25 cellular contexts compared by ENCODE assay signal in genomic region chr2:9660781-9661180, GRCh38.
"Had no signal": no experiment of that assay in that cellular context is flagged by ENCODE, and none has a peak within 500 bp of the region (broad histone marks: within the 10 kb centered on the region; RNA-seq: fewer than 3 reads in every experiment).

No MANE protein-coding gene starts in this region.

- H3K27me3 Mint-ChIP-seq: activated CD4-positive, alpha-beta T cell treated with anti-CD3 and anti-CD28 coated beads for 36 hours had no signal

- H3K9me3 ChIP-seq: body of pancreas, SJSA1 had no signal

- H3K27ac ChIP-seq: body of pancreas, SJSA1 had no signal

- H3K27ac Mint-ChIP-seq: activated CD4-positive, alpha-beta memory T cell treated with anti-CD3 and anti-CD28 coated beads, Interleukin-2, amount 10 ng/mL, durations not matched to agents 7 days and 5 days; activated CD4-positive, alpha-beta T cell treated with anti-CD3 and anti-CD28 coated beads for 36 hours; activated T-helper 2 cell treated with anti-CD3 and anti-CD28 coated beads, Interferon-gamma antibody, Interleukin-2, Interleukin-4, amounts not matched to agents 10 μg/mL and 5 μg/mL and 100 μg/mL, durations not matched to agents 14 hours and 24 hours and 36 hours had no signal

- H3K4me3 ChIP-seq: body of pancreas, SJSA1 had no signal

- H3K4me3 Mint-ChIP-seq: activated CD4-positive, alpha-beta memory T cell treated with anti-CD3 and anti-CD28 coated beads, Interleukin-2, amount 10 ng/mL, durations not matched to agents 7 days and 5 days; activated CD4-positive, alpha-beta T cell treated with anti-CD3 and anti-CD28 coated beads for 36 hours had no signal

- H3K36me3 ChIP-seq: SJSA1 had no signal

- H3K9me3 Mint-ChIP-seq: activated CD4-positive, alpha-beta memory T cell treated with anti-CD3 and anti-CD28 coated beads, Interleukin-2, amount 10 ng/mL, durations not matched to agents 7 days and 5 days; activated T-helper 2 cell treated with anti-CD3 and anti-CD28 coated beads, Interferon-gamma antibody, Interleukin-2, Interleukin-4, amounts not matched to agents 10 μg/mL and 5 μg/mL and 100 μg/mL, durations not matched to agents 14 hours and 24 hours and 36 hours had no signal

- FAIRE-seq: bronchial epithelial cell, RCC 7860, TTC549 had no signal

- DNase-seq: activated CD4-positive, alpha-beta memory T cell treated with anti-CD3 and anti-CD28 coated beads, Interleukin-2, amount 10 ng/mL, durations not matched to agents 7 days and 5 days; activated CD4-positive, alpha-beta T cell treated with anti-CD3 and anti-CD28 coated beads for 36 hours; activated CD4-positive, alpha-beta T cell treated with anti-CD3 and anti-CD28 coated beads, Interleukin-2, amount 50 U/mL, for 1 hour; activated CD4-positive, CD25-positive, alpha-beta regulatory T cell; activated gamma-delta T cell treated with Interleukin-2 at 50 U/mL for 16 hours; activated naive CD4-positive, alpha-beta T cell treated with anti-CD3 and anti-CD28 coated beads, Interleukin-2, amount 50 U/mL, for 16 hours; activated T-cell treated with anti-CD3 and anti-CD28 coated beads for 4 hours; activated T-cell treated with anti-CD3 and anti-CD28 coated beads, Interleukin-2, amount 50 U/mL, for 48 hours; body of pancreas; central memory CD4-positive, alpha-beta T cell; NCI-H1105 treated with DMSO at 0.1 percent for 48 hours; NCI-H1436 treated with DMSO at 0.1 percent for 48 hours; NCI-H187 treated with DMSO at 0.1 percent for 48 hours; NCI-H2081 treated with DMSO at 0.1 percent for 48 hours; NCI-H446; NCI-H524; SHP77; SW 1271; T1000 had no signal

- H3K27me3 ChIP-seq: body of pancreas, SJSA1 had no signal

- ATAC-seq: activated CD4-positive, alpha-beta T cell treated with anti-CD3 and anti-CD28 coated beads for 36 hours; body of pancreas; SK-N-SH treated with all-trans-retinoic acid at 6 μM for 48 hours had no signal
